1 cellular context compared by ENCODE assay signal in the genomic region with DNA sequence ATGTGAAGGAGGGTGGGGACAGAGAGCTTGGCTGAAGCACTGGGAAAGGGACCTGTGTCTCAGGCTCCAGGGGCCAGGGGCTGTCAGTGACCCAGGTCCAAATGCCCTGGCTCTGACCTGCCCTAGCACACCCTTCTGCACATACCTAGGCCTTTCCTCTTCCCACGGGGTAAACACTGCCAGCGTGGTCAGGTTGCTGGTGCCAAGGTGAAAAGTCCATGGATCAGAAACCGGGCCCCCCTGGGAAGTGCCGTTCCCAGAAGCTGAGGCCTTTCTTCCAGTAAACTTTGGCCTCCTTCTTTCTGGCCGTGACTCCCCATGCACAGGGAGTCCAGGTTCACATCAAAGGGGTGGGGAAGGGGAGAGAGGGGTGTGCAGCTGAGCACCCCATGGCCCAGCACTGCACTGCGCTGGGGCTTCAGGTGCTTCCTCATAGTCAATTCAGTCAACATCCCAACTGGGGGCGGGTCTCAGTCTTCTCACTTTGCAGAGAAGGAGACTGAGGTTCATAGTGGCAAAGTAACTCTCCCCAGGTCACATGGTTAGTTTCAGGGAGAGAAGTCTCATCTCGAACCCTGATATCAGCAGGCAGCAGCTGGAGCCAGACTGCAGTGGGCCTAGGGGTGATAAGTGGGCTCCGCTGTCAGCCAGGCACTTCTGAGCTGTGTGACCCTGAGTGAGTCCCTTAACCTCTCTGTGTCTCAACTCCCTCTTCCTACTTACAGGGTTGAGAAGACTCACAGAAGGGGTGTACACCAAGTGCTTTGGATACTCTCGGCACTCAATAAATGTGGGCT.
TF ChIP-seq lines count a peak whose summit lies in the region.

No MANE protein-coding gene starts in this region.

TF ChIP-seq in K562, 482 proteins besides CTCF, POLR2A, EP300 and RAD21 (continues in another document):
- TF ChIP-seq, protein P1, sequence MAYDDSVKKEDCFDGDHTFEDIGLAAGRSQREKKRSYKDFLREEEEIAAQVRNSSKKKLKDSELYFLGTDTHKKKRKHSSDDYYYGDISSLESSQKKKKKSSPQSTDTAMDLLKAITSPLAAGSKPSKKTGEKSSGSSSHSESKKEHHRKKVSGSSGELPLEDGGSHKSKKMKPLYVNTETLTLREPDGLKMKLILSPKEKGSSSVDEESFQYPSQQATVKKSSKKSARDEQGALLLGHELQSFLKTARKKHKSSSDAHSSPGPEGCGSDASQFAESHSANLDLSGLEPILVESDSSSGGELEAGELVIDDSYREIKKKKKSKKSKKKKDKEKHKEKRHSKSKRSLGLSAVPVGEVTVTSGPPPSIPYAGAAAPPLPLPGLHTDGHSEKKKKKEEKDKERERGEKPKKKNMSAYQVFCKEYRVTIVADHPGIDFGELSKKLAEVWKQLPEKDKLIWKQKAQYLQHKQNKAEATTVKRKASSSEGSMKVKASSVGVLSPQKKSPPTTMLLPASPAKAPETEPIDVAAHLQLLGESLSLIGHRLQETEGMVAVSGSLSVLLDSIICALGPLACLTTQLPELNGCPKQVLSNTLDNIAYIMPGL (CRISPR knock-in tag; IDR thresholded peaks at IDR 0.05): no peak
- TF ChIP-seq BCOR (IDR thresholded peaks at IDR 0.05): peak; percentile 94
- peak; percentile 58 for TF ChIP-seq TEAD4 (IDR thresholded peaks at IDR 0.05; ENCODE audit: low read length)
- TF ChIP-seq TEAD4 (CRISPR knock-in tag; IDR thresholded peaks at IDR 0.05; ENCODE audit: borderline replicate concordance): no peak
- TF ChIP-seq, protein P2, sequence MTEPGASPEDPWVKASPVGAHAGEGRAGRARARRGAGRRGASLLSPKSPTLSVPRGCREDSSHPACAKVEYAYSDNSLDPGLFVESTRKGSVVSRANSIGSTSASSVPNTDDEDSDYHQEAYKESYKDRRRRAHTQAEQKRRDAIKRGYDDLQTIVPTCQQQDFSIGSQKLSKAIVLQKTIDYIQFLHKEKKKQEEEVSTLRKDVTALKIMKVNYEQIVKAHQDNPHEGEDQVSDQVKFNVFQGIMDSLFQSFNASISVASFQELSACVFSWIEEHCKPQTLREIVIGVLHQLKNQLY (CRISPR knock-in tag; conservative IDR thresholded peaks at IDR 0.05): no peak
- TF ChIP-seq POLR2AphosphoS2 (IDR thresholded peaks at IDR 0.05; ENCODE audit: low read length): no peak
- TF ChIP-seq, protein P3, sequence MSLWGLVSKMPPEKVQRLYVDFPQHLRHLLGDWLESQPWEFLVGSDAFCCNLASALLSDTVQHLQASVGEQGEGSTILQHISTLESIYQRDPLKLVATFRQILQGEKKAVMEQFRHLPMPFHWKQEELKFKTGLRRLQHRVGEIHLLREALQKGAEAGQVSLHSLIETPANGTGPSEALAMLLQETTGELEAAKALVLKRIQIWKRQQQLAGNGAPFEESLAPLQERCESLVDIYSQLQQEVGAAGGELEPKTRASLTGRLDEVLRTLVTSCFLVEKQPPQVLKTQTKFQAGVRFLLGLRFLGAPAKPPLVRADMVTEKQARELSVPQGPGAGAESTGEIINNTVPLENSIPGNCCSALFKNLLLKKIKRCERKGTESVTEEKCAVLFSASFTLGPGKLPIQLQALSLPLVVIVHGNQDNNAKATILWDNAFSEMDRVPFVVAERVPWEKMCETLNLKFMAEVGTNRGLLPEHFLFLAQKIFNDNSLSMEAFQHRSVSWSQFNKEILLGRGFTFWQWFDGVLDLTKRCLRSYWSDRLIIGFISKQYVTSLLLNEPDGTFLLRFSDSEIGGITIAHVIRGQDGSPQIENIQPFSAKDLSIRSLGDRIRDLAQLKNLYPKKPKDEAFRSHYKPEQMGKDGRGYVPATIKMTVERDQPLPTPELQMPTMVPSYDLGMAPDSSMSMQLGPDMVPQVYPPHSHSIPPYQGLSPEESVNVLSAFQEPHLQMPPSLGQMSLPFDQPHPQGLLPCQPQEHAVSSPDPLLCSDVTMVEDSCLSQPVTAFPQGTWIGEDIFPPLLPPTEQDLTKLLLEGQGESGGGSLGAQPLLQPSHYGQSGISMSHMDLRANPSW (CRISPR knock-in tag; IDR thresholded peaks at IDR 0.05): no peak
- no peak for TF ChIP-seq ZNF764 (CRISPR knock-in tag; IDR thresholded peaks at IDR 0.05; ENCODE audit: low read depth)
- TF ChIP-seq MEIS2 (IDR thresholded peaks at IDR 0.05; ENCODE audit: partially characterized antibody): peak; percentile 33
- no peak for TF ChIP-seq RBM15 (IDR thresholded peaks at IDR 0.05; ENCODE audit: insufficient read depth, low read length)
- no peak for TF ChIP-seq ZNF778 (CRISPR knock-in tag; IDR thresholded peaks at IDR 0.05)
- TF ChIP-seq, protein P4, sequence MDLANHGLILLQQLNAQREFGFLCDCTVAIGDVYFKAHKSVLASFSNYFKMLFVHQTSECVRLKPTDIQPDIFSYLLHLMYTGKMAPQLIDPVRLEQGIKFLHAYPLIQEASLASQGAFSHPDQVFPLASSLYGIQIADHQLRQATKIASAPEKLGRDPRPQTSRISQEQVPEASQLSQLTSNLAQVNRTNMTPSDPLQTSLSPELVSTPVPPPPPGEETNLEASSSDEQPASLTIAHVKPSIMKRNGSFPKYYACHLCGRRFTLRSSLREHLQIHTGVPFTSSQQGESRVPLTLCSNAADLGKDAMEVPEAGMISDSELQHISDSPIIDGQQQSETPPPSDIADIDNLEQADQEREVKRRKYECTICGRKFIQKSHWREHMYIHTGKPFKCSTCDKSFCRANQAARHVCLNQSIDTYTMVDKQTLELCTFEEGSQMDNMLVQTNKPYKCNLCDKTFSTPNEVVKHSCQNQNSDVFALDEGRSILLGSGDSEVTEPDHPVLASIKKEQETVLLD (IDR thresholded peaks at IDR 0.05): no peak
- TF ChIP-seq ZFP36 (IDR thresholded peaks at IDR 0.05; ENCODE audit: low read depth, low read length, partially characterized antibody): peak; percentile 94
- TF ChIP-seq FOXJ3 (CRISPR knock-in tag; IDR thresholded peaks at IDR 0.05): no peak
- TF ChIP-seq, protein P5, sequence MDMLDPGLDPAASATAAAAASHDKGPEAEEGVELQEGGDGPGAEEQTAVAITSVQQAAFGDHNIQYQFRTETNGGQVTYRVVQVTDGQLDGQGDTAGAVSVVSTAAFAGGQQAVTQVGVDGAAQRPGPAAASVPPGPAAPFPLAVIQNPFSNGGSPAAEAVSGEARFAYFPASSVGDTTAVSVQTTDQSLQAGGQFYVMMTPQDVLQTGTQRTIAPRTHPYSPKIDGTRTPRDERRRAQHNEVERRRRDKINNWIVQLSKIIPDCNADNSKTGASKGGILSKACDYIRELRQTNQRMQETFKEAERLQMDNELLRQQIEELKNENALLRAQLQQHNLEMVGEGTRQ (CRISPR knock-in tag; IDR thresholded peaks at IDR 0.05): peak; percentile 36; the same call in 1 of the 2 replicates
- no peak for TF ChIP-seq FOXP1 (CRISPR knock-in tag; IDR thresholded peaks at IDR 0.05)
- TF ChIP-seq GATA2 (CRISPR knock-in tag; IDR thresholded peaks at IDR 0.05): peak; percentile 55; the same call in 1 of the 2 replicates
- peak; percentile 60 for TF ChIP-seq MTA2 (IDR thresholded peaks at IDR 0.05; ENCODE audit: low read depth)
- peak; percentile 22; the same call in 1 of the 2 replicates for TF ChIP-seq NFIC (IDR thresholded peaks at IDR 0.05)
- peak; percentile 17; the same call in 1 of the 2 replicates for TF ChIP-seq RAD51 (IDR thresholded peaks at IDR 0.05; ENCODE audit: borderline replicate concordance, low read depth)
- TF ChIP-seq NCOR1 (IDR thresholded peaks at IDR 0.05): peak; percentile 77
- TF ChIP-seq GTF2E2 (tag; IDR thresholded peaks at IDR 0.05): no peak
- no peak for TF ChIP-seq SRF (CRISPR knock-in tag; IDR thresholded peaks at IDR 0.05)
- TF ChIP-seq POLR2H (tag; IDR thresholded peaks at IDR 0.05; ENCODE audit: low read depth): no peak
- TF ChIP-seq BRCA1 (IDR thresholded peaks at IDR 0.05): no peak
- TF ChIP-seq BRCA1 (CRISPR knock-in tag; IDR thresholded peaks at IDR 0.05): no peak
- no peak for TF ChIP-seq JUNB (CRISPR knock-in tag; conservative IDR thresholded peaks at IDR 0.05)
- TF ChIP-seq ZNF431 (CRISPR knock-in tag; IDR thresholded peaks at IDR 0.05): no peak
- TF ChIP-seq ELF1 (tag; IDR thresholded peaks at IDR 0.05): no peak
- no peak for TF ChIP-seq BRD9 (IDR thresholded peaks at IDR 0.05; ENCODE audit: low read depth, partially characterized antibody)
- no peak for TF ChIP-seq NFRKB (IDR thresholded peaks at IDR 0.05; ENCODE audit: low read depth)
- TF ChIP-seq BHLHE40 (IDR thresholded peaks at IDR 0.05; ENCODE audit: low read length): no peak
- no peak for TF ChIP-seq U2AF1 (optimal IDR thresholded peaks at IDR 0.05; ENCODE audit: low read depth, low read length)
- TF ChIP-seq CEBPG (CRISPR knock-in tag; IDR thresholded peaks at IDR 0.05): no peak
- no peak for TF ChIP-seq CEBPG (tag; conservative IDR thresholded peaks at IDR 0.05 in 1 of 2, IDR thresholded peaks at IDR 0.05 in 1 of 2)
- TF ChIP-seq FOXA3 (CRISPR knock-in tag; conservative IDR thresholded peaks at IDR 0.05 in 1 of 2, IDR thresholded peaks at IDR 0.05 in 1 of 2): no peak
- TF ChIP-seq, protein P6, sequence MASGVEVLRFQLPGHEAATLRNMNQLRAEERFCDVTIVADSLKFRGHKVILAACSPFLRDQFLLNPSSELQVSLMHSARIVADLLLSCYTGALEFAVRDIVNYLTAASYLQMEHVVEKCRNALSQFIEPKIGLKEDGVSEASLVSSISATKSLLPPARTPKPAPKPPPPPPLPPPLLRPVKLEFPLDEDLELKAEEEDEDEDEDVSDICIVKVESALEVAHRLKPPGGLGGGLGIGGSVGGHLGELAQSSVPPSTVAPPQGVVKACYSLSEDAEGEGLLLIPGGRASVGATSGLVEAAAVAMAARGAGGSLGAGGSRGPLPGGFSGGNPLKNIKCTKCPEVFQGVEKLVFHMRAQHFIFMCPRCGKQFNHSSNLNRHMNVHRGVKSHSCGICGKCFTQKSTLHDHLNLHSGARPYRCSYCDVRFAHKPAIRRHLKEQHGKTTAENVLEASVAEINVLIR (CRISPR knock-in tag; IDR thresholded peaks at IDR 0.05): no peak
- no peak for TF ChIP-seq PML (IDR thresholded peaks at IDR 0.05; ENCODE audit: low read length)
- TF ChIP-seq RBM34 (IDR thresholded peaks at IDR 0.05; ENCODE audit: borderline replicate concordance, insufficient read depth, low read length): no peak
- TF ChIP-seq HDAC2 (IDR thresholded peaks at IDR 0.05): peak; percentile 66; the same call in 1 of the 2 replicates
- peak; percentile 70 to 80 for TF ChIP-seq KDM1A (IDR thresholded peaks at IDR 0.05)
- no peak for TF ChIP-seq GABPB1 (CRISPR knock-in tag; IDR thresholded peaks at IDR 0.05)
- TF ChIP-seq, protein P7, sequence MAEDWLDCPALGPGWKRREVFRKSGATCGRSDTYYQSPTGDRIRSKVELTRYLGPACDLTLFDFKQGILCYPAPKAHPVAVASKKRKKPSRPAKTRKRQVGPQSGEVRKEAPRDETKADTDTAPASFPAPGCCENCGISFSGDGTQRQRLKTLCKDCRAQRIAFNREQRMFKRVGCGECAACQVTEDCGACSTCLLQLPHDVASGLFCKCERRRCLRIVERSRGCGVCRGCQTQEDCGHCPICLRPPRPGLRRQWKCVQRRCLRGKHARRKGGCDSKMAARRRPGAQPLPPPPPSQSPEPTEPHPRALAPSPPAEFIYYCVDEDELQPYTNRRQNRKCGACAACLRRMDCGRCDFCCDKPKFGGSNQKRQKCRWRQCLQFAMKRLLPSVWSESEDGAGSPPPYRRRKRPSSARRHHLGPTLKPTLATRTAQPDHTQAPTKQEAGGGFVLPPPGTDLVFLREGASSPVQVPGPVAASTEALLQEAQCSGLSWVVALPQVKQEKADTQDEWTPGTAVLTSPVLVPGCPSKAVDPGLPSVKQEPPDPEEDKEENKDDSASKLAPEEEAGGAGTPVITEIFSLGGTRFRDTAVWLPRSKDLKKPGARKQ (CRISPR knock-in tag; IDR thresholded peaks at IDR 0.05): no peak
- TF ChIP-seq SOX6 (IDR thresholded peaks at IDR 0.05): peak; percentile 31; the same call in 1 of the 2 replicates
- no peak for TF ChIP-seq DNMT1 (IDR thresholded peaks at IDR 0.05)
- TF ChIP-seq RBM25 (IDR thresholded peaks at IDR 0.05; ENCODE audit: low read depth, low read length, severe bottlenecking): peak; percentile 87
- TF ChIP-seq, protein P8, sequence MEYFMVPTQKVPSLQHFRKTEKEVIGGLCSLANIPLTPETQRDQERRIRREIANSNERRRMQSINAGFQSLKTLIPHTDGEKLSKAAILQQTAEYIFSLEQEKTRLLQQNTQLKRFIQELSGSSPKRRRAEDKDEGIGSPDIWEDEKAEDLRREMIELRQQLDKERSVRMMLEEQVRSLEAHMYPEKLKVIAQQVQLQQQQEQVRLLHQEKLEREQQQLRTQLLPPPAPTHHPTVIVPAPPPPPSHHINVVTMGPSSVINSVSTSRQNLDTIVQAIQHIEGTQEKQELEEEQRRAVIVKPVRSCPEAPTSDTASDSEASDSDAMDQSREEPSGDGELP (CRISPR knock-in tag; IDR thresholded peaks at IDR 0.05; ENCODE audit: borderline replicate concordance): peak; percentile 25; the same call in 1 of the 2 replicates
- no peak for TF ChIP-seq ZNF695 (CRISPR knock-in tag; IDR thresholded peaks at IDR 0.05)
- TF ChIP-seq ZBTB8A (IDR thresholded peaks at IDR 0.05; ENCODE audit: partially characterized antibody): no peak
- TF ChIP-seq MBD2 (IDR thresholded peaks at IDR 0.05; ENCODE audit: borderline replicate concordance, low read depth): no peak
- TF ChIP-seq MTA3 (IDR thresholded peaks at IDR 0.05; ENCODE audit: borderline replicate concordance): no peak
- no peak for TF ChIP-seq PCBP1 (IDR thresholded peaks at IDR 0.05; ENCODE audit: low read depth, low read length, poor library complexity, severe bottlenecking)
- no peak for TF ChIP-seq MCM5 (IDR thresholded peaks at IDR 0.05; ENCODE audit: low read depth)
- no peak for TF ChIP-seq KLF16 (IDR thresholded peaks at IDR 0.05)
